ENCODE assay signal across 8 cellular contexts in the genomic region with DNA sequence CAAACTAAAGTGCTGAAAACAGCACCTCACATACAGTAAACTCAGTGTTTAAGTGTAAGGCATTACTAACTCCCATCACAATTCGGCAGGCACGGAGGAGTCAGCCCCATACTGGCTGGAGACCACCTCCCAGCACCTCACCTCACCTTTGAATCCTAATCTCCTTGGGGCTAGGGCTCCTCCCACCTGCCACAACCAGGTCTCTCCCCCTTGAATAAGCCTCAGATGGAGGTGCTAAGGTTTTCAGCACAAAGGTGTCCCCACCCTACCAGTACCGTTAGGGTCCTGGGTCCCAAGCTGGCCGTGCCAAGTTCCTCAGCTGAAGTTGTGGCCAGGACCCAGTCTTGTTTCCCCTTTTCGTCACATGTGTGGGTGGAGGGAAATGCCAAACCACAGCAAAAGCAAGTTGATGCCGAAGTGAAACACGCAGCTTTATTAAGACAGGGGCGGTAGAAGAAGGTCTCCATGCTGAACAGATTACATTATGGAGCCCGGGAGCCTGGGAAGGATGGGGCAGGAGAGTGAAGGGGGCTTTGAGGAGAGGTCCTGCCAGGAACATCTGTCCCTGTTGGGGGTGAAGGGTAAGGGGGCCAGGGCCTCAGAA. TPM values are rescaled to one million over a fixed set of nuclear protein-coding genes. Genes with fewer than 3 reads are reported as not detected.
A peak's percentile ranks its signal among the peaks of the same experiment; 100 is the strongest.
DNase-seq lines count a peak whose midpoint lies in the region; ATAC-seq and TF ChIP-seq lines count a peak whose summit lies in the region.

A gene with protein sequence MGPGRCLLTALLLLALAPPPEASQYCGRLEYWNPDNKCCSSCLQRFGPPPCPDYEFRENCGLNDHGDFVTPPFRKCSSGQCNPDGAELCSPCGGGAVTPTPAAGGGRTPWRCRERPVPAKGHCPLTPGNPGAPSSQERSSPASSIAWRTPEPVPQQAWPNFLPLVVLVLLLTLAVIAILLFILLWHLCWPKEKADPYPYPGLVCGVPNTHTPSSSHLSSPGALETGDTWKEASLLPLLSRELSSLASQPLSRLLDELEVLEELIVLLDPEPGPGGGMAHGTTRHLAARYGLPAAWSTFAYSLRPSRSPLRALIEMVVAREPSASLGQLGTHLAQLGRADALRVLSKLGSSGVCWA (minus strand): TSS at position 332 of the 604 bp plus-strand sequence. CDS start 1,272 bp downstream, outside the sequence.

- H3K79me2 ChIP-seq in fibroblast of lung (ENCODE audit: control insufficient read depth, insufficient read depth, low read length) = peaks cover 9% of the 10 kb centered on the region

- no peaks in the 10 kb centered on the region for H4K20me1 ChIP-seq in fibroblast of lung (ENCODE audit: control insufficient read depth, extremely low read depth, insufficient read depth, low read length)

- no peak within 1 kb of the TSS for H3K9ac ChIP-seq in fibroblast of lung (ENCODE audit: insufficient read depth, low read length)

- H3K9me3 ChIP-seq in heart right ventricle = no peaks in the 10 kb centered on the region
- no peaks in the 10 kb centered on the region for H3K9me3 ChIP-seq in fibroblast of lung (ENCODE audit: control insufficient read depth, insufficient read depth, low read depth, low read length)

- H3K4me2 ChIP-seq in fibroblast of lung (ENCODE audit: extremely low read depth, insufficient read depth, low read length) = no peak within 1 kb of the TSS

- TF ChIP-seq CTCF in heart right ventricle (IDR thresholded peaks at IDR 0.05) = no peak
- TF ChIP-seq CTCF in fibroblast of lung (conservative IDR thresholded peaks at IDR 0.05 in 1 of 2, IDR thresholded peaks at IDR 0.05 in 1 of 2; ENCODE audit: low read depth in 1 of 2, low read length in 2 of 2) = no peak

- H3K4me3 ChIP-seq in heart right ventricle (peak within 1 kb of the TSS in 7 of 10 donors; percentile 59 to 81 (median 69)), fibroblast of lung (replicated peaks in 1 of 4; ENCODE audit: control extremely low read depth in 1 of 4, insufficient read depth in 1 of 4, low read depth in 3 of 4, low read length in 4 of 4) (peak within 1 kb of the TSS in 1 of 4 experiments; percentile 64)

- 81 to 88% methylated on average over 9 of the region's 9 CpGs for WGBS in heart right ventricle, 2 donors

- H3K36me3 ChIP-seq in heart right ventricle (peaks cover 0 to 36% (median 15%) of the 10 kb centered on the region in 9 donors), fibroblast of lung (ENCODE audit: control insufficient read depth, insufficient read depth, low read length) (peaks cover 9% of the 10 kb centered on the region)

- DNase-seq in heart right ventricle (no peak), Right ventricle myocardium superior (no peak), fibroblast of lung (ENCODE audit: low read depth in 2 of 2) (no peak), iPS-NIHi11 (ENCODE audit: low spot score) (no peak)
- DNase-seq in activated CD4-positive, alpha-beta T cell treated with anti-CD3 and anti-CD28 coated beads, Interleukin-2, amount 50 U/mL, for 4 hours = peak; percentile 54 to 68
- DNase-seq in stimulated activated CD4-positive, alpha-beta T cell treated with anti-CD3 and anti-CD28 coated beads, Interleukin-12 subunit alpha, Interleukin-12 subunit beta, amount 100 ng/mL, for 4 hours = peak; percentile 47

- H2AFZ ChIP-seq in fibroblast of lung (ENCODE audit: low read length) = no peak within 1 kb of the TSS

- H3K27ac ChIP-seq in heart right ventricle (peak within 1 kb of the TSS in 9 of 10 donors; percentile 41 to 95 (median 78)), fibroblast of lung (ENCODE audit: insufficient read depth, low read length) (peak within 1 kb of the TSS; percentile 59)

- H3K27me3 ChIP-seq in heart right ventricle (no peaks in the 10 kb centered on the region), fibroblast of lung (ENCODE audit: control insufficient read depth, insufficient read depth, low read length) (no peaks in the 10 kb centered on the region)

- H3K4me1 ChIP-seq in heart right ventricle = peaks cover 0 to 64% (median 41%) of the 10 kb centered on the region in 9 donors
- peaks cover 12% of the 10 kb centered on the region for H3K4me1 ChIP-seq in fibroblast of lung (ENCODE audit: control insufficient read depth, extremely low read depth, insufficient read depth, low read length)

- ATAC-seq in heart right ventricle = no peak
- ATAC-seq in Right ventricle myocardium superior (ENCODE audit: poor library complexity) = no peak
- no peak for ATAC-seq in GM18858 (IDR thresholded peaks at IDR 0.05; ENCODE audit: unreplicated experiment)
- ATAC-seq in GM19397 (IDR thresholded peaks at IDR 0.05; ENCODE audit: unreplicated experiment) = no peak

- intact Hi-C loops in heart right ventricle (cut with DNase I) = loop anchor here in 3 of 10 donors (5.0 to 10.0 kb wide), 2 partner anchors 190 to 193 kb away; a partner anchor contains a TSS
- intact Hi-C loops in Right ventricle myocardium superior (cut with DNase I) = no loop called here

RNA-seq across cellular contexts. Expression of the gene that starts here (rescaled TPM):
- total RNA-seq in heart right ventricle (10 to 100 TPM in 1 of 10 donors, 1 to 10 TPM in 9; 1.1 to 17.1 (median 2.3) TPM), Right ventricle myocardium superior (2.9 TPM), fibroblast of lung (0.17 and 0.51 TPM in 2 replicates)
- polyA plus RNA-seq in heart right ventricle (10 to 100 TPM in 1 of 2 donors, 1 to 10 TPM in 1; 6.6 to 13.3 TPM), fibroblast of lung (0.75 and 2.1 TPM in 2 replicates)
- 2.0 and 6.1 TPM in 2 replicates for polyA plus RNA-seq in fibroblast of lung (2012)
- 0.98 and 22.0 TPM in 2 replicates for polyA minus RNA-seq in fibroblast of lung (ENCODE audit: low replicate concordance)

Comparison
In these comparisons a context has a peak if more than half of its experiments do, and no peak if none do; other contexts are left out.
1. DNase-seq: peak in activated CD4-positive, alpha-beta T cell treated with anti-CD3 and anti-CD28 coated beads, Interleukin-2, amount 50 U/mL, for 4 hours (2 of 2) and stimulated activated CD4-positive, alpha-beta T cell treated with anti-CD3 and anti-CD28 coated beads, Interleukin-12 subunit alpha, Interleukin-12 subunit beta, amount 100 ng/mL, for 4 hours (single experiment); none in heart right ventricle (0 of 2), Right ventricle myocardium superior (single experiment), fibroblast of lung (0 of 2) and iPS-NIHi11 (single experiment).